15 cellular contexts compared by ENCODE assay signal in the genomic region with DNA sequence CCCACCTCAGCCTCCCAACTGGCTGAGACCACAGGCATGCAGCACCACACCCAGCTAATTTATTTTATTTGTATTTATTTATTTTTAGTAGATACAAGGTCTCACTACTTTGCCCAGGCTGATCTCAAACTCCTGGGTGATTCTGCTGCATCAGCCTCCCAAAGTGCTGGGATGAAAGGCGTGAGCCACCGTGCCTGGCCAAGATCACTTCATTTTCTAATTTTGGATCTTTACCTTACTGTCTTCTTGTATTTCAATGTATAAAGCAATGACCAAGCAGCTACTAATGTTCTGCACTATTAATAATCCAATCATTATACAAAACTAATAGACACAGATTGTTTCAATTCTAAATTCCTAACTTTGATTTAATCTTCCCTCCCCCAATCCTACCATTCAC. TPM values are rescaled to one million over a fixed set of nuclear protein-coding genes. Genes with fewer than 3 reads are reported as not detected.
DNase-seq lines count a peak whose midpoint lies in the region; ATAC-seq and TF ChIP-seq lines count a peak whose summit lies in the region.
"Had no signal": no experiment of that assay in that cellular context is flagged by ENCODE, and none has a peak within 500 bp of the region (broad histone marks: within the 10 kb centered on the region; RNA-seq: fewer than 3 reads in every experiment).

No MANE protein-coding gene starts in this region.

- H3K9me3 ChIP-seq in T-helper 17 cell (ENCODE audit: control insufficient read depth, low read length, poor library complexity, severe bottlenecking) (no peaks in the 10 kb centered on the region), psoas muscle (no peaks in the 10 kb centered on the region)
- H3K9me3 ChIP-seq: BE2C, Caco-2 had no signal

- TF ChIP-seq POLR2A in lower leg skin (IDR thresholded peaks at IDR 0.05): no peak

- peak overlapping the region; percentile 32 for H3K27ac ChIP-seq in psoas muscle
- H3K27ac ChIP-seq: C4-2B had no signal

- H3K36me3 ChIP-seq in psoas muscle (ENCODE audit: insufficient read depth in 1 of 2, low read depth in 1 of 2): peaks cover 0 to 19% of the 10 kb centered on the region in 2 donors
- H3K36me3 ChIP-seq: BE2C had no signal

- no peaks in the 10 kb centered on the region for H3K27me3 ChIP-seq in psoas muscle (ENCODE audit: insufficient read depth in 3 of 3, low read length in 2 of 3)
- H3K27me3 ChIP-seq: BE2C had no signal

- ATAC-seq in left ventricle myocardium superior (peak; percentile 17), T-helper 17 cell (no peak), psoas muscle (peak in 3 of 4 donors; percentile 58 to 62 (median 62)), HG03342 (IDR thresholded peaks at IDR 0.05; ENCODE audit: unreplicated experiment) (no peak)
- ATAC-seq: GM23338 had no signal

- no peaks in the 10 kb centered on the region for H3K9me3 Mint-ChIP-seq in HFFc6
- H3K9me3 Mint-ChIP-seq: CD4-positive, alpha-beta T cell; GM23338; H9 had no signal

- 32 to 56% (median 46%) methylated on average over 2 of the region's 2 CpGs for WGBS in psoas muscle, 3 donors
- 89 to 91% methylated on average over 2 of the region's 2 CpGs for WGBS in lower leg skin, 2 donors

- peaks cover 61% of the 10 kb centered on the region for H3K4me1 Mint-ChIP-seq in HFFc6 (ENCODE audit: low read depth)
- peaks cover 4% of the 10 kb centered on the region for H3K4me1 Mint-ChIP-seq in T-helper 17 cell
- H3K4me1 Mint-ChIP-seq: GM23338, H9 had no signal

- no peak overlapping the region for H3K4me3 ChIP-seq in psoas muscle
- no peak overlapping the region for H3K4me3 ChIP-seq in lower leg skin (ENCODE audit: low read depth, poor library complexity, severe bottlenecking)
- H3K4me3 ChIP-seq: GM23338 had no signal

- H3K27me3 Mint-ChIP-seq in HFFc6 (ENCODE audit: insufficient read depth) (no peaks in the 10 kb centered on the region), T-helper 17 cell (no peaks in the 10 kb centered on the region)
- H3K27me3 Mint-ChIP-seq: CD4-positive, alpha-beta T cell had no signal

- H3K4me3 Mint-ChIP-seq in HFFc6: no peak overlapping the region
- no peak overlapping the region for H3K4me3 Mint-ChIP-seq in T-helper 17 cell
- H3K4me3 Mint-ChIP-seq: CD4-positive, alpha-beta T cell; GM23338; H9 had no signal

- intact Hi-C loops in left ventricle myocardium superior (cut with micrococcal nuclease) (no loop called here), cardiac septum (cut with DNase I) (no loop called here), psoas muscle (cut with DNase I) (no loop called here), lower leg skin (cut with DNase I; ENCODE audit: low total_unique reads) (no loop called here)

- no peak for TF ChIP-seq CTCF in HFFc6 (IDR thresholded peaks at IDR 0.05)
- no peak for TF ChIP-seq CTCF in psoas muscle (IDR thresholded peaks at IDR 0.05)
- TF ChIP-seq CTCF in lower leg skin (IDR thresholded peaks at IDR 0.05): no peak

- DNase-seq in left ventricle myocardium superior (no peak), cardiac septum (ENCODE audit: low spot score) (no peak), HFFc6 (no peak), T-helper 17 cell (no peak), psoas muscle (no peak), lower leg skin (ENCODE audit: low spot score in 2 of 2) (no peak), C1 segment of cervical spinal cord (lab: John Stamatoyannopoulos, UW) (no peak)
- DNase-seq: ACHN; BE2C; Caco-2; CD4-positive, alpha-beta T cell; H9 had no signal

- peaks cover 37% of the 10 kb centered on the region for H3K36me3 Mint-ChIP-seq in HFFc6 (ENCODE audit: low read depth)
- no peaks in the 10 kb centered on the region for H3K36me3 Mint-ChIP-seq in T-helper 17 cell (ENCODE audit: low read depth)

- peak overlapping the region; percentile 29; the same call in 1 of the 2 replicates for H3K27ac Mint-ChIP-seq in HFFc6
- H3K27ac Mint-ChIP-seq in T-helper 17 cell: peak overlapping the region; percentile 24
- H3K27ac Mint-ChIP-seq: CD4-positive, alpha-beta T cell; GM23338; H9 had no signal

- H3K4me1 ChIP-seq in psoas muscle: peaks cover 24% of the 10 kb centered on the region
- H3K4me1 ChIP-seq: BE2C, Caco-2 had no signal

RNA-seq across cellular contexts. Expression of gene LRRFIP2, which starts 56.2 kb away (rescaled TPM):
- total RNA-seq in left ventricle myocardium superior (137 TPM), cardiac septum (135 TPM), T-helper 17 cell (10 to 100 TPM; 45.4 to 51.6 TPM), psoas muscle (100 to 1,000 TPM; 124 to 163 (median 138) TPM), lower leg skin (100 to 1,000 TPM in 1 of 4 donors, 10 to 100 TPM in 3; 67.1 to 102 (median 83.1) TPM)
- 100 to 1,000 TPM; 124 to 151 (median 134) TPM for total RNA-seq in HFFc6 (2021; fragmentation: NEBNext Ultra II Directional; extraction: Animal tissue kit (Norgen Biotek cat#: 25700))
- polyA plus RNA-seq in psoas muscle: 100 to 1,000 TPM in 1 of 3 donors, 10 to 100 TPM in 2; 35.7 to 135 (median 75.1) TPM

Comparison
In these comparisons a context has a peak if more than half of its experiments do, and no peak if none do; other contexts are left out.
1. ATAC-seq: peak in left ventricle myocardium superior (single experiment) and psoas muscle (3 of 4); none in T-helper 17 cell (single experiment) and HG03342 (single experiment).